In genomic region chr2:165239230-165239629, GRCh38 we compare ENCODE assay signal across 7 cellular contexts. TPM values are rescaled to one million over a fixed set of nuclear protein-coding genes. Genes with fewer than 3 reads are reported as not detected.
DNase-seq lines count a peak whose midpoint lies in the region; FAIRE-seq and TF ChIP-seq lines count a peak whose summit lies in the region.

TSS of gene SCN2A (plus strand) at chr2:165239414. CDS start at chr2:165295824, 56,410 bp downstream.

- no peaks in the 10 kb centered on the region for H3K9me3 Mint-ChIP-seq in H9
- no peaks in the 10 kb centered on the region for H3K9me3 Mint-ChIP-seq in astrocyte (ENCODE audit: unreplicated experiment)

- no peak for TF ChIP-seq EP300 in transverse colon (IDR thresholded peaks at IDR 0.05; ENCODE audit: low read depth)

- H3T11ph ChIP-seq in H9 (ENCODE audit: low read length) = no peak within 1 kb of the TSS

- no peaks in the 10 kb centered on the region for H3K9me3 ChIP-seq in H9 (ENCODE audit: control insufficient read depth, low read depth, low read length)
- no peaks in the 10 kb centered on the region for H3K9me3 ChIP-seq in astrocyte (ENCODE audit: insufficient read depth, low read depth, low read length)
- no peaks in the 10 kb centered on the region for H3K9me3 ChIP-seq in transverse colon

- H3K4me2 ChIP-seq in H9 (ENCODE audit: insufficient read depth, insufficient read length, low read length) (no peak within 1 kb of the TSS), astrocyte (ENCODE audit: low read length) (no peak within 1 kb of the TSS)

- H3K79me1 ChIP-seq in H9 (ENCODE audit: insufficient read depth, low read depth, low read length, poor library complexity, severe bottlenecking) = no peaks in the 10 kb centered on the region

- H2BK12ac ChIP-seq in H9 (ENCODE audit: insufficient read length, low read depth, low read length) = no peak within 1 kb of the TSS

- no peak within 1 kb of the TSS for H3K9ac ChIP-seq in H9 (ENCODE audit: extremely low read depth, insufficient read length, low read length)
- no peak within 1 kb of the TSS for H3K9ac ChIP-seq in astrocyte (ENCODE audit: low read length)

- H3K4me1 ChIP-seq in H9 (ENCODE audit: insufficient read depth, low read length) (no peaks in the 10 kb centered on the region), astrocyte (ENCODE audit: insufficient read depth, low read length) (no peaks in the 10 kb centered on the region), transverse colon (no peaks in the 10 kb centered on the region)

- H4K91ac ChIP-seq in H9 (ENCODE audit: insufficient read length, low read depth, low read length) = no peak within 1 kb of the TSS

- no peak within 1 kb of the TSS for H3K18ac ChIP-seq in H9 (ENCODE audit: insufficient read length, low read depth, low read length)

- no peaks in the 10 kb centered on the region for H3K36me3 Mint-ChIP-seq in H9 (ENCODE audit: insufficient read depth in 1 of 3, low read depth in 3 of 3)
- H3K36me3 Mint-ChIP-seq in astrocyte (ENCODE audit: low read depth, unreplicated experiment) = no peaks in the 10 kb centered on the region

- H3K56ac ChIP-seq in H9 (ENCODE audit: insufficient read length, low read depth, low read length) = no peak within 1 kb of the TSS

- H2BK20ac ChIP-seq in H9 (ENCODE audit: low read depth, low read length, poor library complexity, severe bottlenecking) = no peak within 1 kb of the TSS

- H2BK15ac ChIP-seq in H9 (ENCODE audit: low read depth, low read length) = no peak within 1 kb of the TSS

- H2AK5ac ChIP-seq in H9 (ENCODE audit: insufficient read length, low read length) = no peak within 1 kb of the TSS

- H3K23me2 ChIP-seq in H9 (ENCODE audit: insufficient read length, low read depth, low read length, poor library complexity, severe bottlenecking) = no peaks in the 10 kb centered on the region

- H3K14ac ChIP-seq in H9 (ENCODE audit: insufficient read depth, low read length) = no peak within 1 kb of the TSS

- no peak within 1 kb of the TSS for H2BK5ac ChIP-seq in H9 (ENCODE audit: insufficient read length, low read length)

- intact Hi-C loops in transverse colon (cut with DNase I; ENCODE audit: low total_unique reads) = no loop called here

- H3K27me3 ChIP-seq in H9 (ENCODE audit: insufficient read depth, low read length) (no peaks in the 10 kb centered on the region), astrocyte (ENCODE audit: insufficient read depth, low read length) (no peaks in the 10 kb centered on the region), transverse colon (no peaks in the 10 kb centered on the region)

- H2BK120ac ChIP-seq in H9 (ENCODE audit: low read depth, low read length, poor library complexity, severe bottlenecking) = no peak within 1 kb of the TSS

- in situ Hi-C loops in transverse colon (cut with MboI; ENCODE audit: low pct_ligation_motif_present in 1 of 4, low pct_unique_long_range_greater_than_20kb in 1 of 4, low sequenced_read_pairs in 3 of 4) = no loop called here

- no peak within 1 kb of the TSS for H3K4ac ChIP-seq in H9 (ENCODE audit: low read depth, low read length)

- DNase-seq in ELR (ENCODE audit: low read depth) = peak; percentile 69
- DNase-seq in H9 = no peak
- peak; percentile 61 for DNase-seq in NCI-H1436 treated with DMSO at 0.1 percent for 48 hours (lab: John Stamatoyannopoulos, UW)
- peak; percentile 46 for DNase-seq in astrocyte (ENCODE audit: low read depth)
- DNase-seq in iPS-NIHi11 (ENCODE audit: low spot score) = peak; percentile 21
- DNase-seq in transverse colon = no peak
- no peak for DNase-seq in GM12892 (ENCODE audit: insufficient read length)

- H3K27me3 Mint-ChIP-seq in H9 (ENCODE audit: low read depth) (no peaks in the 10 kb centered on the region), astrocyte (ENCODE audit: low read depth, unreplicated experiment) (peaks cover 4% of the 10 kb centered on the region)

- no peak for TF ChIP-seq POLR2A in transverse colon (IDR thresholded peaks at IDR 0.05)
- no peak for TF ChIP-seq POLR2A in GM12892 (IDR thresholded peaks at IDR 0.05; ENCODE audit: low read depth, low read length)

- H3K4me1 Mint-ChIP-seq in H9 = no peaks in the 10 kb centered on the region
- no peaks in the 10 kb centered on the region for H3K4me1 Mint-ChIP-seq in astrocyte (ENCODE audit: low read depth, unreplicated experiment)

- H3K36me3 ChIP-seq in astrocyte (ENCODE audit: insufficient read depth, low read length) (no peaks in the 10 kb centered on the region), transverse colon (no peaks in the 10 kb centered on the region)

- H2AFZ ChIP-seq in H9 (ENCODE audit: low read length) (no peak within 1 kb of the TSS), astrocyte (ENCODE audit: low read depth, low read length) (no peak within 1 kb of the TSS)

- no peak within 1 kb of the TSS for H3K4me3 ChIP-seq in astrocyte (ENCODE audit: insufficient read depth, low read depth, low read length)
- no peak within 1 kb of the TSS for H3K4me3 ChIP-seq in transverse colon

- no peaks in the 10 kb centered on the region for H4K20me1 ChIP-seq in H9 (ENCODE audit: control insufficient read depth, insufficient read depth, insufficient read length)
- no peaks in the 10 kb centered on the region for H4K20me1 ChIP-seq in astrocyte (ENCODE audit: insufficient read depth, low read length)

- H3K4me3 Mint-ChIP-seq in H9 (no peak within 1 kb of the TSS), astrocyte (ENCODE audit: unreplicated experiment) (no peak within 1 kb of the TSS)

- H3K27ac ChIP-seq in H9 (ENCODE audit: insufficient read length, low read depth, low read length) (no peak within 1 kb of the TSS), astrocyte (ENCODE audit: low read depth, low read length) (no peak within 1 kb of the TSS), transverse colon (no peak within 1 kb of the TSS)

- FAIRE-seq in astrocyte (lab: Jason Lieb, UNC) (no peak), GM12892 (lab: Jason Lieb, UNC) (no peak)

- no peaks in the 10 kb centered on the region for H3K79me2 ChIP-seq in H9 (ENCODE audit: insufficient read depth, low read length)
- H3K79me2 ChIP-seq in astrocyte (ENCODE audit: insufficient read depth, low read length) = no peaks in the 10 kb centered on the region

- no peak within 1 kb of the TSS for H4K5ac ChIP-seq in H9 (ENCODE audit: insufficient read length, low read depth, low read length)

- peak; percentile 87 for TF ChIP-seq CTCF in H9 (conservative IDR thresholded peaks at IDR 0.05)
- peak; percentile 65 for TF ChIP-seq CTCF in astrocyte (IDR thresholded peaks at IDR 0.05; ENCODE audit: insufficient read depth, low read depth, low read length)
- peak in 3 of 5 experiments; percentile 42 to 49 (median 48) for TF ChIP-seq CTCF in transverse colon (IDR thresholded peaks at IDR 0.05)

- H3K27ac Mint-ChIP-seq in H9 (no peak within 1 kb of the TSS), astrocyte (ENCODE audit: unreplicated experiment) (no peak within 1 kb of the TSS)

- no peak within 1 kb of the TSS for H4K8ac ChIP-seq in H9 (replicated peaks; ENCODE audit: insufficient read length, low read depth, low read length)

- no CpG with 5 or more reads among the region's 3 CpGs for WGBS in H9 (ENCODE audit: extremely low coverage, insufficient read length, low lambda C conversion rate)
- 22 to 29% methylated on average over 3 of the region's 3 CpGs for WGBS in transverse colon (ENCODE audit: low coverage in 1 of 2), 2 donors

- H3K23ac ChIP-seq in H9 (ENCODE audit: insufficient read length, low read depth, low read length) = no peak within 1 kb of the TSS

RNA-seq across cellular contexts. Expression of gene SCN2A, which starts in this region (rescaled TPM):
- total RNA-seq in H9 (2021) = 0.24 and 0.46 TPM in 2 replicates
- 7.5 and 8.2 TPM in 2 replicates for total RNA-seq in astrocyte
- under 1 TPM in 2 of 4 donors, not detected in 2; 0.14 to 0.32 TPM for total RNA-seq in transverse colon
- not detected for polyA plus RNA-seq in GM12892 (2012; ENCODE audit: missing spikeins)

Comparison
In these comparisons a context has a peak if more than half of its experiments do, and no peak if none do; other contexts are left out.
1. DNase-seq: peak in ELR (single experiment), NCI-H1436 treated with DMSO at 0.1 percent for 48 hours (single experiment), astrocyte (single experiment) and iPS-NIHi11 (single experiment); none in H9 (single experiment), transverse colon (single experiment) and GM12892 (single experiment).
2. Peak in every context shown above with its lines, with median percentiles within 50 percentile points of each other: CTCF ChIP-seq.